In genomic region chr3:195540031-195540430, GRCh38 we compare ENCODE assay signal across 13 cellular contexts. TPM values are rescaled to one million over a fixed set of nuclear protein-coding genes. Genes with fewer than 3 reads are reported as not detected.
DNase-seq lines count a peak whose midpoint lies in the region; ATAC-seq and TF ChIP-seq lines count a peak whose summit lies in the region.
"Had no signal": no experiment of that assay in that cellular context is flagged by ENCODE, and none has a peak within 500 bp of the region (broad histone marks: within the 10 kb centered on the region; RNA-seq: fewer than 3 reads in every experiment).

No MANE protein-coding gene starts in this region.

- no peaks in the 10 kb centered on the region for H3K36me3 ChIP-seq in CD4-positive, alpha-beta memory T cell (ENCODE audit: insufficient read depth, low read length)
- H3K36me3 ChIP-seq in HEK293 (ENCODE audit: control insufficient read depth in 2 of 2, insufficient read depth in 1 of 2, low read length in 2 of 2): no peaks in the 10 kb centered on the region
- H3K36me3 ChIP-seq: vagina had no signal

- peaks cover 48 to 90% (median 65%) of the 10 kb centered on the region in 4 donors for H3K4me1 Mint-ChIP-seq in CD4-positive, alpha-beta memory T cell
- H3K4me1 Mint-ChIP-seq in activated T-helper 2 cell treated with anti-CD3 and anti-CD28 coated beads, Interferon-gamma antibody, Interleukin-2, Interleukin-4, amounts not matched to agents 10 μg/mL and 5 μg/mL and 100 μg/mL, durations not matched to agents 14 hours and 24 hours and 36 hours (ENCODE audit: low read depth): peaks cover 67% of the 10 kb centered on the region
- H3K4me1 Mint-ChIP-seq in naive thymus-derived CD8-positive, alpha-beta T cell: peaks cover 40 to 76% (median 65%) of the 10 kb centered on the region in 4 donors

- TF ChIP-seq CTCF in HEK293 (tag by site-specific recombination; IDR thresholded peaks at IDR 0.05): no peak

- peak overlapping the region; percentile 66 to 82 for H3K4me3 ChIP-seq in CD4-positive, alpha-beta memory T cell (ENCODE audit: low read length in 2 of 2)
- no peak overlapping the region for H3K4me3 ChIP-seq in HEK293 (ENCODE audit: low read depth, low read length)
- H3K4me3 ChIP-seq: vagina had no signal

- H3K36me3 Mint-ChIP-seq in CD4-positive, alpha-beta memory T cell: peaks cover 14 to 40% of the 10 kb centered on the region in 2 donors
- peaks cover 40% of the 10 kb centered on the region for H3K36me3 Mint-ChIP-seq in activated T-helper 2 cell treated with anti-CD3 and anti-CD28 coated beads, Interferon-gamma antibody, Interleukin-2, Interleukin-4, amounts not matched to agents 10 μg/mL and 5 μg/mL and 100 μg/mL, durations not matched to agents 14 hours and 24 hours and 36 hours (ENCODE audit: low read depth)
- H3K36me3 Mint-ChIP-seq in naive thymus-derived CD8-positive, alpha-beta T cell: peaks cover 2 to 30% (median 4%) of the 10 kb centered on the region in 3 donors

- peak overlapping the region; percentile 39 to 92 (median 79) for H3K27ac Mint-ChIP-seq in CD4-positive, alpha-beta memory T cell
- peak overlapping the region; percentile 80 for H3K27ac Mint-ChIP-seq in activated T-helper 2 cell treated with anti-CD3 and anti-CD28 coated beads, Interferon-gamma antibody, Interleukin-2, Interleukin-4, amounts not matched to agents 10 μg/mL and 5 μg/mL and 100 μg/mL, durations not matched to agents 14 hours and 24 hours and 36 hours
- H3K27ac Mint-ChIP-seq in naive thymus-derived CD8-positive, alpha-beta T cell: peak overlapping the region; percentile 75 to 100 (median 90)

- POLR2A ChIA-PET in CD4-positive, alpha-beta memory T cell (lab: Charles Lee; ENCODE audit: partially characterized antibody): interaction anchor here (1.0 to 10.5 kb wide), 2 partner anchors 13 kb away, joined by 3 to 224 read pairs; no protein-coding TSS in a partner anchor
- POLR2A ChIA-PET in HEK293 (lab: Yijun Ruan, JAX): no interaction called here
- POLR2A ChIA-PET in naive thymus-derived CD8-positive, alpha-beta T cell (lab: Charles Lee): interaction anchor here (7.4 kb wide), 1 partner anchor 11 kb away, joined by 119 read pairs; no protein-coding TSS in a partner anchor

- peak overlapping the region; percentile 98 for H3K27ac ChIP-seq in CD4-positive, alpha-beta memory T cell (ENCODE audit: low read depth, low read length)
- no peak overlapping the region; the same call in 1 of the 2 replicates for H3K27ac ChIP-seq in HEK293 (ENCODE audit: extremely low read depth, low read depth, low read length)
- H3K27ac ChIP-seq: RWPE1 had no signal

- no peaks in the 10 kb centered on the region for H3K27me3 ChIP-seq in CD4-positive, alpha-beta memory T cell (ENCODE audit: insufficient read depth, low read length)
- H3K27me3 ChIP-seq: vagina had no signal

- H3K9me3 ChIP-seq in CD4-positive, alpha-beta memory T cell (ENCODE audit: control insufficient read depth in 1 of 2, low read length in 2 of 2): no peaks in the 10 kb centered on the region
- no peaks in the 10 kb centered on the region for H3K9me3 ChIP-seq in HEK293 (ENCODE audit: control insufficient read depth, insufficient read depth, low read depth, low read length)
- H3K9me3 ChIP-seq: vagina had no signal

- H3K4me1 ChIP-seq in CD4-positive, alpha-beta memory T cell (ENCODE audit: insufficient read depth, low read length): peaks cover 76% of the 10 kb centered on the region
- peaks cover 9% of the 10 kb centered on the region for H3K4me1 ChIP-seq in HEK293 (ENCODE audit: control insufficient read depth, insufficient read depth, low read length)

- no peak for ATAC-seq in naive thymus-derived CD8-positive, alpha-beta T cell
- ATAC-seq in GM19397 (IDR thresholded peaks at IDR 0.05; ENCODE audit: unreplicated experiment): no peak

- peaks cover 0 to 4% (median 0%) of the 10 kb centered on the region in 8 donors for H3K9me3 Mint-ChIP-seq in CD4-positive, alpha-beta memory T cell
- no peaks in the 10 kb centered on the region for H3K9me3 Mint-ChIP-seq in activated T-helper 2 cell treated with anti-CD3 and anti-CD28 coated beads, Interferon-gamma antibody, Interleukin-2, Interleukin-4, amounts not matched to agents 10 μg/mL and 5 μg/mL and 100 μg/mL, durations not matched to agents 14 hours and 24 hours and 36 hours
- no peaks in the 10 kb centered on the region for H3K9me3 Mint-ChIP-seq in naive thymus-derived CD8-positive, alpha-beta T cell

- DNase-seq in CD4-positive, alpha-beta memory T cell: no peak
- no peak for DNase-seq in activated T-helper 2 cell treated with anti-CD3 and anti-CD28 coated beads, Interferon-gamma antibody, Interleukin-2, Interleukin-4, amounts not matched to agents 10 μg/mL and 5 μg/mL and 100 μg/mL, durations not matched to agents 14 hours and 24 hours and 36 hours (ENCODE audit: low spot score)
- no peak for DNase-seq in naive thymus-derived CD8-positive, alpha-beta T cell
- DNase-seq in DMS 273 treated with DMSO at 0.1 percent for 48 hours (lab: John Stamatoyannopoulos, UW) (no peak), NCI-H2029 treated with DMSO at 0.1 percent for 48 hours (lab: John Stamatoyannopoulos, UW) (no peak), cortex of kidney (lab: John Stamatoyannopoulos, UW) (no peak)
- DNase-seq: amygdala, hypothalamus had no signal

- CTCF ChIA-PET in CD4-positive, alpha-beta memory T cell (lab: Charles Lee; ENCODE audit: partially characterized antibody): interaction anchor here (4.8 kb wide), 1 partner anchor 269 kb away, joined by 38 read pairs; the partner anchor contains the start of gene XXYLT1
- CTCF ChIA-PET in HEK293 (lab: Yijun Ruan, JAX): interaction anchor here (0.9 to 1.1 kb wide), 2 partner anchors 17 to 269 kb away, joined by 6 read pairs; partner anchors contain the start of gene XXYLT1

- intact Hi-C loops in CD4-positive, alpha-beta memory T cell (cut with micrococcal nuclease): loop anchor here (1.0 to 5.0 kb wide), 3 partner anchors 8 to 312 kb away; no protein-coding TSS in a partner anchor
- intact Hi-C loops in activated T-helper 2 cell treated with anti-CD3 and anti-CD28 coated beads, Interferon-gamma antibody, Interleukin-2, Interleukin-4, amounts not matched to agents 10 μg/mL and 5 μg/mL and 100 μg/mL, durations not matched to agents 14 hours and 24 hours and 36 hours (cut with micrococcal nuclease): loop anchor here (5.0 kb wide), 4 partner anchors 98 to 1053 kb away; partner anchors contain the start of genes ACAP2, ATP13A3, TNK2 and XXYLT1

- H3K4me3 Mint-ChIP-seq in CD4-positive, alpha-beta memory T cell: peak overlapping the region; percentile 88 to 96 (median 91)
- H3K4me3 Mint-ChIP-seq in activated T-helper 2 cell treated with anti-CD3 and anti-CD28 coated beads, Interferon-gamma antibody, Interleukin-2, Interleukin-4, amounts not matched to agents 10 μg/mL and 5 μg/mL and 100 μg/mL, durations not matched to agents 14 hours and 24 hours and 36 hours (ENCODE audit: low read depth): peak overlapping the region; percentile 84
- H3K4me3 Mint-ChIP-seq in naive thymus-derived CD8-positive, alpha-beta T cell: peak overlapping the region; percentile 89 to 96 (median 94)

- H3K27me3 Mint-ChIP-seq in CD4-positive, alpha-beta memory T cell: no peaks in the 10 kb centered on the region
- no peaks in the 10 kb centered on the region for H3K27me3 Mint-ChIP-seq in activated T-helper 2 cell treated with anti-CD3 and anti-CD28 coated beads, Interferon-gamma antibody, Interleukin-2, Interleukin-4, amounts not matched to agents 10 μg/mL and 5 μg/mL and 100 μg/mL, durations not matched to agents 14 hours and 24 hours and 36 hours (ENCODE audit: low read depth)
- no peaks in the 10 kb centered on the region for H3K27me3 Mint-ChIP-seq in naive thymus-derived CD8-positive, alpha-beta T cell

TF ChIP-seq in HEK293, 187 proteins besides CTCF, POLR2A, EP300 and RAD21 (continues in another document):
- TF ChIP-seq FEZF1 (tag by site-specific recombination; IDR thresholded peaks at IDR 0.05) (peak; percentile 41; the same call in 1 of the 2 replicates), KLF7 (tag by site-specific recombination; IDR thresholded peaks at IDR 0.05; ENCODE audit: borderline replicate concordance) (no peak), ZNF76 (tag by site-specific recombination; IDR thresholded peaks at IDR 0.05; ENCODE audit: borderline replicate concordance, low read depth) (no peak), PATZ1 (tag by site-specific recombination; IDR thresholded peaks at IDR 0.05) (no peak), ZNF16 (tag by site-specific recombination; IDR thresholded peaks at IDR 0.05; ENCODE audit: low read depth) (no peak), ZNF837 (tag by site-specific recombination; IDR thresholded peaks at IDR 0.05) (no peak), ZNF114 (tag by site-specific recombination; IDR thresholded peaks at IDR 0.05) (no peak), ZBTB17 (tag by site-specific recombination; IDR thresholded peaks at IDR 0.05) (peak; percentile 47; the same call in 1 of the 2 replicates)

RNA-seq across cellular contexts. Expression of gene PPP1R2, which starts 3.1 kb away (rescaled TPM):
- 100 to 1,000 TPM; 136 to 137 TPM for total RNA-seq in CD4-positive, alpha-beta memory T cell
- 100 to 1,000 TPM; 302 to 303 TPM for polyA plus RNA-seq in CD4-positive, alpha-beta memory T cell
- 74.2 and 75.0 TPM in 2 replicates for total RNA-seq in activated T-helper 2 cell treated with anti-CD3 and anti-CD28 coated beads, Interferon-gamma antibody, Interleukin-2, Interleukin-4, amounts not matched to agents 10 μg/mL and 5 μg/mL and 100 μg/mL, durations not matched to agents 14 hours and 24 hours and 36 hours
- 100 to 1,000 TPM; 140 to 147 TPM for total RNA-seq in naive thymus-derived CD8-positive, alpha-beta T cell
- polyA plus RNA-seq in naive thymus-derived CD8-positive, alpha-beta T cell: 100 to 1,000 TPM; 244 to 265 (median 245) TPM

RNA-seq across cellular contexts. Expression of gene APOD, which starts 43.7 kb away (rescaled TPM):
- total RNA-seq in CD4-positive, alpha-beta memory T cell: not detected
- not detected for polyA plus RNA-seq in CD4-positive, alpha-beta memory T cell
- total RNA-seq in activated T-helper 2 cell treated with anti-CD3 and anti-CD28 coated beads, Interferon-gamma antibody, Interleukin-2, Interleukin-4, amounts not matched to agents 10 μg/mL and 5 μg/mL and 100 μg/mL, durations not matched to agents 14 hours and 24 hours and 36 hours: 0.87 and 1.3 TPM in 2 replicates
- not detected for total RNA-seq in naive thymus-derived CD8-positive, alpha-beta T cell
- polyA plus RNA-seq in naive thymus-derived CD8-positive, alpha-beta T cell: not detected
- total RNA-seq: M059J had no signal
